In the genomic region with DNA sequence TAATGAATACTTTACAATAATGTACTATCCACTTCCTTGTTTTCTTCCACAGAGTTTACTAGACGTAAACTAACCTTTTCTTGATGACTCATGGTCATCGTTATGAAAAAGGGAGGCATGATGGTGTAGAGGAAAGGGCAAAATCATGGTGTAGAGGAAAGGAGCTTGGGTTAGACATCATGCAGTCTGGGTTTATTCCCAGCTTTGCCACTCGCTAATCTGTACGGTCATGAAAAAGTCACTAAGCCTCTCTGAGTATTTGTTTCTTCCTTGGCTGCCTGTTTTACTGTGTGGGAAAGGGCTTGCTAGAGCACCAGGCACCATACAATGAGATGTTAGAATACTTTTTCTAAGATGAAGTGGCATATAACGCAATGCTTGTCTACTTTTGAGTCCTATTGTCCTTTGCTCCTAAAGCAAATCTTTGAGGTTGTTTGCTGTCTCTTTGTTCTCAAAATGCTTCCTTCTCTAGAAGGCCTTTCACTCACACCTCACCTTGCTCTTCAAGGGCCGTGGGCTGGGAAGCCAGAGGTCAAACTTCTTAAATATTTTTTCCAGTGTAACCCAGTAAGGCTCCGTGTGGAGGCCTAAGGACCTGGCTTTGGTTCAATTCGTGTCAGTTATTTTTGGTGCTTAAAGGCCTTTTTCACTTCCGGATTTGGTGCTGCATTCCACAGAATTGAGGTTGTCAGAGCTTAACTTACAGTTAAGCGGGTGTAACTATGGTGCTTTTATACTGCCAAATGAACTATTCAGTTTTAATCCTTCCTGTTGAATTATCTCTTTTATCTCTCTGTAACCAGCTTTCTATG, we compare ENCODE assay signal across 13 cellular contexts. TPM values are rescaled to one million over a fixed set of nuclear protein-coding genes. Genes with fewer than 3 reads are reported as not detected.
DNase-seq lines count a peak whose midpoint lies in the region; ATAC-seq and TF ChIP-seq lines count a peak whose summit lies in the region.
"Had no signal": no experiment of that assay in that cellular context is flagged by ENCODE, and none has a peak within 500 bp of the region (broad histone marks: within the 10 kb centered on the region; RNA-seq: fewer than 3 reads in every experiment).

No MANE protein-coding gene starts in this region.

- intact Hi-C loops in activated CD8-positive, alpha-beta T cell treated with anti-CD3 and anti-CD28 coated beads for 36 hours (cut with micrococcal nuclease), result no loop called here

- CTCF ChIA-PET in activated CD8-positive, alpha-beta T cell treated with anti-CD3 and anti-CD28 coated beads for 36 hours (lab: Charles Lee), result interaction anchor here (1.1 to 15.0 kb wide), 4 partner anchors 8 to 74 kb away, joined by 3 to 562 read pairs (median 14); no protein-coding TSS in a partner anchor

- peaks cover 40% of the 10 kb centered on the region for H3K4me1 Mint-ChIP-seq in stimulated activated naive CD8-positive, alpha-beta T cell treated with anti-CD3 and anti-CD28 coated beads, Interleukin-15, Interleukin-2, amounts not matched to agents 100 ng/mL and 50 ng/mL, for 24 hours (ENCODE audit: low read depth)
- peaks cover 29% of the 10 kb centered on the region for H3K4me1 Mint-ChIP-seq in stimulated activated naive CD8-positive, alpha-beta T cell treated with anti-CD3 and anti-CD28 coated beads, Interleukin-15, amount 100 ng/mL, for 72 hours
- peaks cover 31% of the 10 kb centered on the region for H3K4me1 Mint-ChIP-seq in activated CD8-positive, alpha-beta T cell treated with anti-CD3 and anti-CD28 coated beads for 36 hours (ENCODE audit: low read depth)

- POLR2A ChIA-PET in activated CD8-positive, alpha-beta T cell treated with anti-CD3 and anti-CD28 coated beads for 36 hours (lab: Charles Lee), result interaction anchor here (0.9 to 1.6 kb wide), 2 partner anchors 12 to 45 kb away, joined by 3 read pairs; no protein-coding TSS in a partner anchor

- H3K4me3 Mint-ChIP-seq in stimulated activated naive CD8-positive, alpha-beta T cell treated with anti-CD3 and anti-CD28 coated beads, Interleukin-15, Interleukin-2, amounts not matched to agents 100 ng/mL and 50 ng/mL, for 24 hours, result no peak overlapping the region
- no peak overlapping the region for H3K4me3 Mint-ChIP-seq in stimulated activated naive CD8-positive, alpha-beta T cell treated with anti-CD3 and anti-CD28 coated beads, Interleukin-15, amount 100 ng/mL, for 72 hours
- H3K4me3 Mint-ChIP-seq in activated CD8-positive, alpha-beta T cell treated with anti-CD3 and anti-CD28 coated beads for 36 hours, result no peak overlapping the region
- H3K4me3 Mint-ChIP-seq: CD8-positive, alpha-beta memory T cell; IgD-negative memory B cell had no signal

- no peak for ATAC-seq in stimulated activated naive CD8-positive, alpha-beta T cell treated with anti-CD3 and anti-CD28 coated beads, Interleukin-15, amount 100 ng/mL, for 72 hours
- no peak for ATAC-seq in activated CD8-positive, alpha-beta T cell treated with anti-CD3 and anti-CD28 coated beads for 36 hours
- ATAC-seq in HG02885 (IDR thresholded peaks at IDR 0.05; ENCODE audit: poor library complexity, unreplicated experiment) (no peak), HG03571 (IDR thresholded peaks at IDR 0.05; ENCODE audit: unreplicated experiment) (no peak), HG02588 (IDR thresholded peaks at IDR 0.05; ENCODE audit: unreplicated experiment) (no peak)

- TF ChIP-seq CTCF in activated CD8-positive, alpha-beta T cell treated with anti-CD3 and anti-CD28 coated beads for 36 hours (IDR thresholded peaks at IDR 0.05), result no peak

- no peaks in the 10 kb centered on the region for H3K27me3 Mint-ChIP-seq in stimulated activated naive CD8-positive, alpha-beta T cell treated with anti-CD3 and anti-CD28 coated beads, Interleukin-15, Interleukin-2, amounts not matched to agents 100 ng/mL and 50 ng/mL, for 24 hours
- H3K27me3 Mint-ChIP-seq in stimulated activated naive CD8-positive, alpha-beta T cell treated with anti-CD3 and anti-CD28 coated beads, Interleukin-15, amount 100 ng/mL, for 72 hours, result no peaks in the 10 kb centered on the region
- no peaks in the 10 kb centered on the region for H3K27me3 Mint-ChIP-seq in activated CD8-positive, alpha-beta T cell treated with anti-CD3 and anti-CD28 coated beads for 36 hours

- no peak for DNase-seq in stimulated activated naive CD8-positive, alpha-beta T cell treated with anti-CD3 and anti-CD28 coated beads, Interleukin-15, amount 100 ng/mL, for 72 hours
- DNase-seq in activated CD8-positive, alpha-beta T cell treated with anti-CD3 and anti-CD28 coated beads for 36 hours, result no peak
- DNase-seq in left kidney (ENCODE audit: low read depth, low spot score) (peak; percentile 42), NCI-H1105 (lab: John Stamatoyannopoulos, UW) (no peak)
- DNase-seq: CD8-positive, alpha-beta memory T cell; dorsolateral prefrontal cortex; transverse colon had no signal

- peak overlapping the region; percentile 26 for H3K27ac Mint-ChIP-seq in stimulated activated naive CD8-positive, alpha-beta T cell treated with anti-CD3 and anti-CD28 coated beads, Interleukin-15, Interleukin-2, amounts not matched to agents 100 ng/mL and 50 ng/mL, for 24 hours
- no peak overlapping the region for H3K27ac Mint-ChIP-seq in stimulated activated naive CD8-positive, alpha-beta T cell treated with anti-CD3 and anti-CD28 coated beads, Interleukin-15, amount 100 ng/mL, for 72 hours
- H3K27ac Mint-ChIP-seq in activated CD8-positive, alpha-beta T cell treated with anti-CD3 and anti-CD28 coated beads for 36 hours, result peak overlapping the region; percentile 4

- H3K9me3 Mint-ChIP-seq in stimulated activated naive CD8-positive, alpha-beta T cell treated with anti-CD3 and anti-CD28 coated beads, Interleukin-15, Interleukin-2, amounts not matched to agents 100 ng/mL and 50 ng/mL, for 24 hours, result no peaks in the 10 kb centered on the region
- H3K9me3 Mint-ChIP-seq in stimulated activated naive CD8-positive, alpha-beta T cell treated with anti-CD3 and anti-CD28 coated beads, Interleukin-15, amount 100 ng/mL, for 72 hours, result no peaks in the 10 kb centered on the region
- no peaks in the 10 kb centered on the region for H3K9me3 Mint-ChIP-seq in activated CD8-positive, alpha-beta T cell treated with anti-CD3 and anti-CD28 coated beads for 36 hours
- H3K9me3 Mint-ChIP-seq: CD8-positive, alpha-beta memory T cell; IgD-negative memory B cell had no signal

- no peaks in the 10 kb centered on the region for H3K36me3 Mint-ChIP-seq in stimulated activated naive CD8-positive, alpha-beta T cell treated with anti-CD3 and anti-CD28 coated beads, Interleukin-15, Interleukin-2, amounts not matched to agents 100 ng/mL and 50 ng/mL, for 24 hours (ENCODE audit: low read depth)
- H3K36me3 Mint-ChIP-seq in activated CD8-positive, alpha-beta T cell treated with anti-CD3 and anti-CD28 coated beads for 36 hours (ENCODE audit: low read depth), result no peaks in the 10 kb centered on the region
- H3K36me3 Mint-ChIP-seq: CD8-positive, alpha-beta memory T cell; IgD-negative memory B cell had no signal

RNA-seq across cellular contexts. Expression of gene ETV3, which starts 9.9 kb away (rescaled TPM):
- total RNA-seq in activated CD8-positive, alpha-beta T cell treated with anti-CD3 and anti-CD28 coated beads for 36 hours, result 10 to 100 TPM; 47.7 to 47.9 TPM

RNA-seq across cellular contexts. Expression of gene ETV3L, which starts 48.5 kb away (rescaled TPM):
- total RNA-seq in activated CD8-positive, alpha-beta T cell treated with anti-CD3 and anti-CD28 coated beads for 36 hours, result not detected
- total RNA-seq: CD8-positive, alpha-beta memory T cell; kidney epithelial cell; transverse colon had no signal

Comparison
In these comparisons a context has a peak if more than half of its experiments do, and no peak if none do; other contexts are left out.
1. H3K27ac Mint-ChIP-seq: peak in stimulated activated naive CD8-positive, alpha-beta T cell treated with anti-CD3 and anti-CD28 coated beads, Interleukin-15, Interleukin-2, amounts not matched to agents 100 ng/mL and 50 ng/mL, for 24 hours (single experiment) and activated CD8-positive, alpha-beta T cell treated with anti-CD3 and anti-CD28 coated beads for 36 hours (single experiment); none in stimulated activated naive CD8-positive, alpha-beta T cell treated with anti-CD3 and anti-CD28 coated beads, Interleukin-15, amount 100 ng/mL, for 72 hours (0 of 2).